In genomic region chr1:170494369-170494768, GRCh38 we compare ENCODE assay signal across 12 cellular contexts. TPM values are rescaled to one million over a fixed set of nuclear protein-coding genes. Genes with fewer than 3 reads are reported as not detected.
DNase-seq lines count a peak whose midpoint lies in the region; ATAC-seq and TF ChIP-seq lines count a peak whose summit lies in the region.
"Had no signal": no experiment of that assay in that cellular context is flagged by ENCODE, and none has a peak within 500 bp of the region (broad histone marks: within the 10 kb centered on the region; RNA-seq: fewer than 3 reads in every experiment).

No MANE protein-coding gene starts in this region.

- H3K4me3 ChIP-seq in GM23248 = no peak overlapping the region
- H3K4me3 ChIP-seq in RWPE2 (ENCODE audit: severe bottlenecking) = no peak overlapping the region
- no peak overlapping the region for H3K4me3 ChIP-seq in fibroblast of lung (replicated peaks in 1 of 4; ENCODE audit: control extremely low read depth in 1 of 4, insufficient read depth in 1 of 4, low read depth in 3 of 4, low read length in 4 of 4)
- H3K4me3 ChIP-seq: hepatocyte had no signal

- H3K27ac ChIP-seq in GM23248 (no peak overlapping the region), RWPE2 (ENCODE audit: poor library complexity, severe bottlenecking) (no peak overlapping the region), fibroblast of lung (ENCODE audit: insufficient read depth, low read length) (no peak overlapping the region)
- H3K27ac ChIP-seq: hepatocyte had no signal

- no peaks in the 10 kb centered on the region for H3K9me3 Mint-ChIP-seq in activated CD8-positive, alpha-beta T cell treated with anti-CD3 and anti-CD28 coated beads for 36 hours
- H3K9me3 Mint-ChIP-seq in natural killer cell treated with Interleukin-12 subunit alpha and Interleukin-12 subunit beta and Interleukin-15 and Interleukin-18, amount 100 ng/mL, for 72 hours = no peaks in the 10 kb centered on the region

- no peaks in the 10 kb centered on the region for H3K9me3 ChIP-seq in GM23248 (ENCODE audit: low read depth)
- H3K9me3 ChIP-seq in RWPE2 (ENCODE audit: severe bottlenecking) = no peaks in the 10 kb centered on the region
- no peaks in the 10 kb centered on the region for H3K9me3 ChIP-seq in fibroblast of lung (ENCODE audit: control insufficient read depth, insufficient read depth, low read depth, low read length)

- H3K36me3 Mint-ChIP-seq in activated CD8-positive, alpha-beta T cell treated with anti-CD3 and anti-CD28 coated beads for 36 hours (ENCODE audit: low read depth) = no peaks in the 10 kb centered on the region
- H3K36me3 Mint-ChIP-seq in natural killer cell treated with Interleukin-12 subunit alpha and Interleukin-12 subunit beta and Interleukin-15 and Interleukin-18, amount 100 ng/mL, for 72 hours = no peaks in the 10 kb centered on the region

- POLR2A ChIA-PET in activated CD8-positive, alpha-beta T cell treated with anti-CD3 and anti-CD28 coated beads for 36 hours (lab: Charles Lee) = no interaction called here

- peaks cover 6% of the 10 kb centered on the region for H3K4me1 Mint-ChIP-seq in activated CD8-positive, alpha-beta T cell treated with anti-CD3 and anti-CD28 coated beads for 36 hours (ENCODE audit: low read depth)
- peaks cover 0 to 5% of the 10 kb centered on the region in 2 donors for H3K4me1 Mint-ChIP-seq in natural killer cell treated with Interleukin-12 subunit alpha and Interleukin-12 subunit beta and Interleukin-15 and Interleukin-18, amount 100 ng/mL, for 72 hours (ENCODE audit: low read depth in 2 of 2)

- DNase-seq in GM23248 (no peak), RWPE2 (ENCODE audit: low spot score) (no peak), fibroblast of lung (ENCODE audit: low read depth in 2 of 2) (peak; percentile 4 to 84), pons (ENCODE audit: low spot score) (peak; percentile 17), NCI-H1436 treated with DMSO at 0.1 percent for 48 hours (lab: John Stamatoyannopoulos, UW) (no peak)
- no peak for DNase-seq in activated CD8-positive, alpha-beta T cell treated with anti-CD3 and anti-CD28 coated beads for 36 hours
- DNase-seq in natural killer cell treated with Interleukin-12 subunit alpha and Interleukin-12 subunit beta and Interleukin-15 and Interleukin-18, amount 100 ng/mL, for 72 hours (ENCODE audit: low spot score) = no peak
- DNase-seq: amniotic stem cell had no signal

- H3K27ac Mint-ChIP-seq in activated CD8-positive, alpha-beta T cell treated with anti-CD3 and anti-CD28 coated beads for 36 hours = no peak overlapping the region
- no peak overlapping the region for H3K27ac Mint-ChIP-seq in natural killer cell treated with Interleukin-12 subunit alpha and Interleukin-12 subunit beta and Interleukin-15 and Interleukin-18, amount 100 ng/mL, for 72 hours
- H3K27ac Mint-ChIP-seq: progenitor cell of endocrine pancreas had no signal

- CTCF ChIA-PET in activated CD8-positive, alpha-beta T cell treated with anti-CD3 and anti-CD28 coated beads for 36 hours (lab: Charles Lee) = no interaction called here

- no peaks in the 10 kb centered on the region for H3K9me2 ChIP-seq in GM23248 (ENCODE audit: insufficient read depth)

- H3K27me3 ChIP-seq in GM23248 (replicated peaks; ENCODE audit: insufficient read depth) = no peaks in the 10 kb centered on the region
- no peaks in the 10 kb centered on the region for H3K27me3 ChIP-seq in RWPE2 (ENCODE audit: insufficient read depth, poor library complexity, severe bottlenecking)
- no peaks in the 10 kb centered on the region for H3K27me3 ChIP-seq in fibroblast of lung (ENCODE audit: control insufficient read depth, insufficient read depth, low read length)
- H3K27me3 ChIP-seq: hepatocyte had no signal

- ATAC-seq in RWPE2 (ENCODE audit: low read depth) (peak; percentile 44; the same call in 2 of the 3 replicates), GM19351 (IDR thresholded peaks at IDR 0.05; ENCODE audit: unreplicated experiment) (no peak)
- ATAC-seq in activated CD8-positive, alpha-beta T cell treated with anti-CD3 and anti-CD28 coated beads for 36 hours = no peak
- no peak for ATAC-seq in natural killer cell treated with Interleukin-12 subunit alpha and Interleukin-12 subunit beta and Interleukin-15 and Interleukin-18, amount 100 ng/mL, for 72 hours
- ATAC-seq: activated CD4-positive, CD25-positive, alpha-beta regulatory T cell treated with anti-CD3 and anti-CD28 coated beads, Interleukin-2, amount 50 U/mL, for 24 hours had no signal

- H3K4me2 ChIP-seq in GM23248 (ENCODE audit: unreplicated experiment) (no peak overlapping the region), fibroblast of lung (ENCODE audit: extremely low read depth, insufficient read depth, low read length) (no peak overlapping the region)
- H3K4me2 ChIP-seq: hepatocyte had no signal

- no peaks in the 10 kb centered on the region for H3K36me3 ChIP-seq in GM23248 (ENCODE audit: low read depth)
- H3K36me3 ChIP-seq in RWPE2 (ENCODE audit: low read depth) = no peaks in the 10 kb centered on the region
- H3K36me3 ChIP-seq in fibroblast of lung (ENCODE audit: control insufficient read depth, insufficient read depth, low read length) = no peaks in the 10 kb centered on the region

- H3K4me1 ChIP-seq in GM23248 (ENCODE audit: insufficient read depth) (no peaks in the 10 kb centered on the region), RWPE2 (ENCODE audit: insufficient read depth, poor library complexity, severe bottlenecking) (no peaks in the 10 kb centered on the region), fibroblast of lung (ENCODE audit: control insufficient read depth, extremely low read depth, insufficient read depth, low read length) (no peaks in the 10 kb centered on the region)

- H3K9ac ChIP-seq in GM23248 (no peak overlapping the region), fibroblast of lung (ENCODE audit: insufficient read depth, low read length) (no peak overlapping the region)

- H3K27me3 Mint-ChIP-seq in activated CD8-positive, alpha-beta T cell treated with anti-CD3 and anti-CD28 coated beads for 36 hours = peaks cover 9% of the 10 kb centered on the region
- H3K27me3 Mint-ChIP-seq in natural killer cell treated with Interleukin-12 subunit alpha and Interleukin-12 subunit beta and Interleukin-15 and Interleukin-18, amount 100 ng/mL, for 72 hours = peaks cover 9 to 27% of the 10 kb centered on the region in 2 donors
- H3K27me3 Mint-ChIP-seq: progenitor cell of endocrine pancreas had no signal

- H3K79me2 ChIP-seq in GM23248 (ENCODE audit: insufficient read depth) (no peaks in the 10 kb centered on the region), fibroblast of lung (ENCODE audit: control insufficient read depth, insufficient read depth, low read length) (no peaks in the 10 kb centered on the region)
- H3K79me2 ChIP-seq: hepatocyte had no signal

- no peak overlapping the region for H3K4me3 Mint-ChIP-seq in activated CD8-positive, alpha-beta T cell treated with anti-CD3 and anti-CD28 coated beads for 36 hours
- H3K4me3 Mint-ChIP-seq in natural killer cell treated with Interleukin-12 subunit alpha and Interleukin-12 subunit beta and Interleukin-15 and Interleukin-18, amount 100 ng/mL, for 72 hours = no peak overlapping the region

- H2AFZ ChIP-seq in GM23248 (0 out of 2 replicates have a peak overlapping the region, but pooled peaks have one; percentile 3), fibroblast of lung (ENCODE audit: low read length) (no peak overlapping the region)
- H2AFZ ChIP-seq: hepatocyte had no signal

- no peak for TF ChIP-seq CTCF in RWPE2 (IDR thresholded peaks at IDR 0.05; ENCODE audit: poor library complexity, severe bottlenecking)
- no peak for TF ChIP-seq CTCF in fibroblast of lung (conservative IDR thresholded peaks at IDR 0.05 in 1 of 2, IDR thresholded peaks at IDR 0.05 in 1 of 2; ENCODE audit: low read depth in 1 of 2, low read length in 2 of 2)
- TF ChIP-seq CTCF in activated CD8-positive, alpha-beta T cell treated with anti-CD3 and anti-CD28 coated beads for 36 hours (IDR thresholded peaks at IDR 0.05) = no peak

- no peaks in the 10 kb centered on the region for H3F3A ChIP-seq in GM23248 (ENCODE audit: insufficient read depth)

- intact Hi-C loops in activated CD8-positive, alpha-beta T cell treated with anti-CD3 and anti-CD28 coated beads for 36 hours (cut with micrococcal nuclease) = no loop called here

- 70 to 72% methylated on average over 3 of the region's 3 CpGs for WGBS in GM23248 (ENCODE audit: low coverage in 1 of 2, low lambda C conversion rate in 2 of 2, missing lambda C conversion rate in 2 of 2), 2 experiments

- in situ Hi-C loops in GM23248 (cut with MboI) = no loop called here

- no peaks in the 10 kb centered on the region for H4K20me1 ChIP-seq in GM23248 (ENCODE audit: insufficient read depth)
- no peaks in the 10 kb centered on the region for H4K20me1 ChIP-seq in fibroblast of lung (ENCODE audit: control insufficient read depth, extremely low read depth, insufficient read depth, low read length)

RNA-seq across cellular contexts. Expression of gene GORAB, which starts 37.6 kb away (rescaled TPM):
- total RNA-seq in GM23248 (2014; rRNA removed; shearing (Covaris generic)) = 16.4 and 27.7 TPM in 2 replicates
- 14.7 and 16.6 TPM in 2 replicates for polyA plus RNA-seq in GM23248 (2016; fragmentation: Nextera tagmentation; extraction: Ambion mirVana)
- 17.7 and 27.6 TPM in 2 replicates for total RNA-seq in fibroblast of lung
- 13.8 and 17.7 TPM in 2 replicates for polyA plus RNA-seq in fibroblast of lung
- 8.8 and 9.6 TPM in 2 replicates for polyA plus RNA-seq in fibroblast of lung (2012)
- 0.75 TPM in 1 of 2 replicates, not detected in the other for polyA minus RNA-seq in fibroblast of lung (ENCODE audit: low replicate concordance)
- total RNA-seq in activated CD8-positive, alpha-beta T cell treated with anti-CD3 and anti-CD28 coated beads for 36 hours = 1 to 10 TPM; 8.2 to 9.5 TPM
- 10 to 100 TPM; 13.3 to 17.6 TPM for total RNA-seq in natural killer cell treated with Interleukin-12 subunit alpha and Interleukin-12 subunit beta and Interleukin-15 and Interleukin-18, amount 100 ng/mL, for 72 hours

Comparison
In these comparisons a context has a peak if more than half of its experiments do, and no peak if none do; other contexts are left out.
1. DNase-seq: peak in fibroblast of lung (2 of 2) and pons (single experiment); none in GM23248 (single experiment), RWPE2 (single experiment), activated CD8-positive, alpha-beta T cell treated with anti-CD3 and anti-CD28 coated beads for 36 hours (single experiment), NCI-H1436 treated with DMSO at 0.1 percent for 48 hours (single experiment) and natural killer cell treated with Interleukin-12 subunit alpha and Interleukin-12 subunit beta and Interleukin-15 and Interleukin-18, amount 100 ng/mL, for 72 hours (single experiment).